Comparison of ENCODE assay signal across 8 cellular contexts in genomic region chr3:9168230-9168629, GRCh38.
DNase-seq lines count a peak whose midpoint lies in the region; ATAC-seq and TF ChIP-seq lines count a peak whose summit lies in the region.

No MANE protein-coding gene starts in this region.

- no peaks in the 10 kb centered on the region for H3K79me2 ChIP-seq in hepatocyte

- 69% methylated on average over 6 of the region's 6 CpGs for WGBS in hepatocyte (ENCODE audit: low lambda C conversion rate, missing lambda C conversion rate)

- no peaks in the 10 kb centered on the region for H3K9me2 ChIP-seq in hepatocyte (replicated peaks; ENCODE audit: insufficient read depth)

- H3K4me1 ChIP-seq in HEK293 (ENCODE audit: control insufficient read depth, insufficient read depth, low read length) = no peaks in the 10 kb centered on the region
- H3K4me1 ChIP-seq in hepatocyte (ENCODE audit: insufficient read depth) = peaks cover 7% of the 10 kb centered on the region

- no peak overlapping the region for H3K4me2 ChIP-seq in hepatocyte

- H3K36me3 ChIP-seq in HEK293 (ENCODE audit: control insufficient read depth in 2 of 2, insufficient read depth in 1 of 2, low read length in 2 of 2) = no peaks in the 10 kb centered on the region
- no peaks in the 10 kb centered on the region for H3K36me3 ChIP-seq in hepatocyte (replicated peaks; ENCODE audit: insufficient read depth, low read depth)

- peak; percentile 67 for DNase-seq in RPMI8226
- DNase-seq in hepatocyte (ENCODE audit: low spot score) = peak; percentile 41
- DNase-seq in ureter (ENCODE audit: low spot score) = no peak
- no peak for DNase-seq in KBM-7
- DNase-seq in DMS79 treated with DMSO at 0.1 percent for 48 hours (lab: John Stamatoyannopoulos, UW) = no peak
- no peak for DNase-seq in NCI-H82 treated with DMSO at 0.1 percent for 48 hours (lab: John Stamatoyannopoulos, UW; ENCODE audit: unreplicated experiment)

- in situ Hi-C loops in KBM-7 (cut with MboI; ENCODE audit: low pct_unique_long_range_greater_than_20kb, low sequenced_read_pairs) = no loop called here

- no peaks in the 10 kb centered on the region for H3K27me3 ChIP-seq in hepatocyte

- no peaks in the 10 kb centered on the region for H4K20me1 ChIP-seq in hepatocyte (ENCODE audit: insufficient read depth, poor library complexity, severe bottlenecking)

- no peak overlapping the region for H3K27ac ChIP-seq in HEK293 (ENCODE audit: extremely low read depth, low read depth, low read length)
- no peak overlapping the region for H3K27ac ChIP-seq in hepatocyte

- ATAC-seq in GM18511 (IDR thresholded peaks at IDR 0.05; ENCODE audit: unreplicated experiment) = peak; percentile 98

- POLR2A ChIA-PET in HEK293 (lab: Yijun Ruan, JAX) = no interaction called here

- H2AFZ ChIP-seq in hepatocyte = no peak overlapping the region

- CTCF ChIA-PET in HEK293 (lab: Yijun Ruan, JAX) = no interaction called here

- TF ChIP-seq CTCF in HEK293 (tag by site-specific recombination; IDR thresholded peaks at IDR 0.05) (no peak), hepatocyte (IDR thresholded peaks at IDR 0.05; ENCODE audit: poor library complexity) (no peak)

- H3K4me3 ChIP-seq in HEK293 (ENCODE audit: low read depth, low read length) = no peak overlapping the region
- no peak overlapping the region for H3K4me3 ChIP-seq in hepatocyte

- no peaks in the 10 kb centered on the region for H3K9me3 ChIP-seq in HEK293 (ENCODE audit: control insufficient read depth, insufficient read depth, low read depth, low read length)
- H3K9me3 ChIP-seq in hepatocyte (ENCODE audit: low read depth) = no peaks in the 10 kb centered on the region

TF ChIP-seq in HEK293, 187 proteins besides CTCF, POLR2A, EP300 and RAD21:
- TF ChIP-seq ZNF514 (tag by site-specific recombination; IDR thresholded peaks at IDR 0.05) = no peak
- TF ChIP-seq ZNF449 (tag by site-specific recombination; IDR thresholded peaks at IDR 0.05) = peak; percentile 90
- no peak for TF ChIP-seq ZNF292 (tag by site-specific recombination; IDR thresholded peaks at IDR 0.05; ENCODE audit: borderline replicate concordance, low read depth)
- no peak for TF ChIP-seq ZNF776 (tag by site-specific recombination; IDR thresholded peaks at IDR 0.05; ENCODE audit: borderline replicate concordance)

Comparison
In these comparisons a context has a peak if more than half of its experiments do, and no peak if none do; other contexts are left out.
1. DNase-seq: peak in RPMI8226 (single experiment) and hepatocyte (single experiment); none in ureter (single experiment), KBM-7 (single experiment), DMS79 treated with DMSO at 0.1 percent for 48 hours (single experiment) and NCI-H82 treated with DMSO at 0.1 percent for 48 hours (single experiment).